Comparison of ENCODE assay signal across 20 cellular contexts in the genomic region with DNA sequence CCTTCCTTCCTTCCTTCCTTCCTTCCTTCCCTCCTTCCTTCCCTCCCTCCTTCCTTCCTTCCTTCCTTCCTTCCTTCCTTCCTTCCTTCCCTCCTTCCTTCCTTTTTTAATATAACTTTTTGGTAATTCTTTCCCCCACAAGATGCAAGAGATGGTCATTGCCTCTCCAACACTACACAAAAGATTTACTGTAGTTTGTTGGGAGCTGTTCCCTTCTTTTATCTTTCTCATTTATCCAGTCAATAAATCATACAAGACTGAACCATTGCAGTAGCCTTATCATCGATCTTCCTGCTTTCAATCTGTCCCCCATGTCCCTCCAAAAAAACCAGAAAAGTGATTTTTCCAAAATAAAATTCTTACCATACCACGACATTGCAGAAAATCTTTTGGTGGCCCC. TPM values are rescaled to one million over a fixed set of nuclear protein-coding genes. Genes with fewer than 3 reads are reported as not detected.
DNase-seq lines count a peak whose midpoint lies in the region; ATAC-seq and TF ChIP-seq lines count a peak whose summit lies in the region.
"Had no signal": no experiment of that assay in that cellular context is flagged by ENCODE, and none has a peak within 500 bp of the region (broad histone marks: within the 10 kb centered on the region; RNA-seq: fewer than 3 reads in every experiment).

No MANE protein-coding gene starts in this region.

- H3K4me2 ChIP-seq in mammary epithelial cell (ENCODE audit: insufficient read depth, low read depth, low read length), result no peak overlapping the region
- H3K4me2 ChIP-seq: A549 had no signal

- H3K4me1 ChIP-seq in A673 (ENCODE audit: insufficient read depth, low read length, poor library complexity, severe bottlenecking), result peaks cover 84% of the 10 kb centered on the region
- H3K4me1 ChIP-seq in Caco-2, result no peaks in the 10 kb centered on the region
- H3K4me1 ChIP-seq in mammary epithelial cell (ENCODE audit: insufficient read depth, low read length), result no peaks in the 10 kb centered on the region
- H3K4me1 ChIP-seq: A549 had no signal

- TF ChIP-seq CTCF in A673 (conservative IDR thresholded peaks at IDR 0.05; ENCODE audit: low read depth, low read length) (no peak), Caco-2 (IDR thresholded peaks at IDR 0.05; ENCODE audit: insufficient read depth in 1 of 2, low read depth in 1 of 2, low read length in 1 of 2, severe bottlenecking in 1 of 2, unreplicated experiment in 1 of 2) (no peak), type B pancreatic cell (conservative IDR thresholded peaks at IDR 0.05) (no peak), mammary epithelial cell (conservative IDR thresholded peaks at IDR 0.05 in 1 of 2, IDR thresholded peaks at IDR 0.05 in 1 of 2; ENCODE audit: extremely low read depth in 1 of 2, insufficient read depth in 1 of 2, low read depth in 1 of 2, low read length in 2 of 2) (no peak)

- intact Hi-C loops in A673 (cut with micrococcal nuclease; ENCODE audit: unreplicated experiment) (loop anchor here (1.0 kb wide), 2 partner anchors 58 to 399 kb away; no protein-coding TSS in a partner anchor), Caco-2 (cut with micrococcal nuclease; ENCODE audit: unreplicated experiment) (no loop called here), mammary epithelial cell (cut with micrococcal nuclease) (no loop called here), sciatic nerve (cut with DNase I) (no loop called here)

- peak overlapping the region; percentile 100 for H3K27ac ChIP-seq in A673 (ENCODE audit: low read depth, low read length, poor library complexity, severe bottlenecking)
- no peak overlapping the region for H3K27ac ChIP-seq in mammary epithelial cell (ENCODE audit: insufficient read depth, low read depth, low read length)
- H3K27ac ChIP-seq: 22Rv1, A549, C4-2B had no signal

- BruUV-seq in A673 (replicated peaks; lab: Mats Ljungman, UMichigan) (no TSS peak), Caco-2 (replicated peaks; lab: Mats Ljungman, UMichigan) (no TSS peak), mammary epithelial cell (replicated peaks; lab: Mats Ljungman, UMichigan) (no TSS peak)

- H3K9me3 Mint-ChIP-seq in Caco-2 (ENCODE audit: unreplicated experiment), result no peaks in the 10 kb centered on the region
- H3K9me3 Mint-ChIP-seq in memory B cell, result peaks cover 7% of the 10 kb centered on the region
- H3K9me3 Mint-ChIP-seq in type B pancreatic cell, result peaks cover 11% of the 10 kb centered on the region
- H3K9me3 Mint-ChIP-seq: CD4-positive, alpha-beta T cell; HFFc6 had no signal

- no peaks in the 10 kb centered on the region for H3K36me3 Mint-ChIP-seq in Caco-2 (ENCODE audit: insufficient read depth, unreplicated experiment)
- no peaks in the 10 kb centered on the region for H3K36me3 Mint-ChIP-seq in memory B cell
- peaks cover 41% of the 10 kb centered on the region for H3K36me3 Mint-ChIP-seq in type B pancreatic cell
- H3K36me3 Mint-ChIP-seq: IgD-negative memory B cell had no signal

- H3K36me3 ChIP-seq in A673 (ENCODE audit: insufficient read depth, low read length, poor library complexity, severe bottlenecking), result peaks cover 56% of the 10 kb centered on the region
- no peaks in the 10 kb centered on the region for H3K36me3 ChIP-seq in Caco-2 (ENCODE audit: control insufficient read depth, insufficient read depth, low read length)
- H3K36me3 ChIP-seq in mammary epithelial cell (ENCODE audit: insufficient read depth, low read length), result no peaks in the 10 kb centered on the region

- H3K27me3 Mint-ChIP-seq in Caco-2 (ENCODE audit: insufficient read depth, unreplicated experiment) (peaks cover 5% of the 10 kb centered on the region), memory B cell (no peaks in the 10 kb centered on the region), type B pancreatic cell (no peaks in the 10 kb centered on the region)

- POLR2A ChIA-PET in A673 (lab: Charles Lee; ENCODE audit: low non-redundant PET) (interaction anchor here (0.6 to 1.0 kb wide), 8 partner anchors 11 to 1823 kb away, joined by 5 to 28 read pairs (median 10); no protein-coding TSS in a partner anchor), Caco-2 (lab: Charles Lee) (no interaction called here)

- no peak overlapping the region for H3K9ac ChIP-seq in mammary epithelial cell (ENCODE audit: insufficient read depth, low read length)

- CTCF ChIA-PET in A673 (lab: Charles Lee) (interaction anchor here (0.6 kb wide), 2 partner anchors 51 to 402 kb away, joined by 4 to 6 read pairs; no protein-coding TSS in a partner anchor), Caco-2 (lab: Charles Lee) (no interaction called here), mammary epithelial cell (lab: Charles Lee; ENCODE audit: low non-redundant PET) (no interaction called here)

- H3K9me3 ChIP-seq in A673 (ENCODE audit: low read depth, low read length, poor library complexity, severe bottlenecking), result no peaks in the 10 kb centered on the region
- no peaks in the 10 kb centered on the region for H3K9me3 ChIP-seq in Caco-2
- no peaks in the 10 kb centered on the region for H3K9me3 ChIP-seq in mammary epithelial cell (replicated peaks; ENCODE audit: insufficient read depth, low read length)
- H3K9me3 ChIP-seq: A549 had no signal

- H3K27ac Mint-ChIP-seq in Caco-2 (ENCODE audit: unreplicated experiment) (peak overlapping the region; percentile 21), memory B cell (peak overlapping the region; percentile 91), type B pancreatic cell (peak overlapping the region; percentile 23)
- H3K27ac Mint-ChIP-seq: CD4-positive, alpha-beta T cell; HFFc6; IgD-negative memory B cell had no signal

- H3K4me3 Mint-ChIP-seq in Caco-2 (ENCODE audit: unreplicated experiment), result no peak overlapping the region
- H3K4me3 Mint-ChIP-seq in memory B cell, result no peak overlapping the region
- H3K4me3 Mint-ChIP-seq in type B pancreatic cell, result no peak overlapping the region
- H3K4me3 Mint-ChIP-seq: CD4-positive, alpha-beta T cell; HFFc6 had no signal

- DNase-seq in A673 (ENCODE audit: low spot score) (peak; percentile 91), Caco-2 (no peak), memory B cell (ENCODE audit: low spot score in 2 of 2) (no peak), type B pancreatic cell (ENCODE audit: extremely low spot score, unreplicated experiment) (no peak), mammary epithelial cell (no peak), sciatic nerve (ENCODE audit: low spot score) (no peak)
- DNase-seq: CD4-positive, alpha-beta T cell; DMS153; DMS79; GDM1; GOT3; H7; HFFc6; KBM-7 had no signal

- 75% methylated on average over 2 of the region's 2 CpGs for WGBS in mammary epithelial cell (ENCODE audit: low coverage, missing lambda C conversion rate)

- ATAC-seq in memory B cell (ENCODE audit: low read depth) (no peak), GM21717 (IDR thresholded peaks at IDR 0.05; ENCODE audit: unreplicated experiment) (no peak), sciatic nerve (no peak)
- ATAC-seq: A549, HCT116 had no signal

- no peaks in the 10 kb centered on the region for H4K20me1 ChIP-seq in mammary epithelial cell (ENCODE audit: insufficient read depth, low read length)

- no peak overlapping the region for H2AFZ ChIP-seq in mammary epithelial cell (ENCODE audit: low read depth, low read length)

- H3K79me2 ChIP-seq in mammary epithelial cell (ENCODE audit: insufficient read depth, low read length), result no peaks in the 10 kb centered on the region

- dilution Hi-C loops in mammary epithelial cell (cut with HindIII; ENCODE audit: low sequenced_read_pairs), result no loop called here

- H3K4me1 Mint-ChIP-seq in Caco-2 (ENCODE audit: low read depth, unreplicated experiment), result peaks cover 6% of the 10 kb centered on the region
- H3K4me1 Mint-ChIP-seq in memory B cell, result peaks cover 2% of the 10 kb centered on the region
- peaks cover 38% of the 10 kb centered on the region for H3K4me1 Mint-ChIP-seq in type B pancreatic cell (ENCODE audit: unreplicated experiment)
- H3K4me1 Mint-ChIP-seq: IgD-negative memory B cell had no signal

- no peaks in the 10 kb centered on the region for H3K27me3 ChIP-seq in A673 (replicated peaks; ENCODE audit: insufficient read depth, low read depth, low read length, poor library complexity)
- no peaks in the 10 kb centered on the region for H3K27me3 ChIP-seq in Caco-2 (replicated peaks; ENCODE audit: control insufficient read depth, insufficient read depth, low read length)
- H3K27me3 ChIP-seq in mammary epithelial cell (ENCODE audit: insufficient read depth, low read length), result no peaks in the 10 kb centered on the region

- in situ Hi-C loops in mammary epithelial cell (cut with MboI; ENCODE audit: low sequenced_read_pairs in 2 of 2), result no loop called here

- H3K4me3 ChIP-seq in A673 (ENCODE audit: low read depth, low read length, poor library complexity, severe bottlenecking), result no peak overlapping the region
- no peak overlapping the region for H3K4me3 ChIP-seq in Caco-2 (ENCODE audit: low read depth, low read length)
- no peak overlapping the region for H3K4me3 ChIP-seq in mammary epithelial cell (replicated peaks in 1 of 3; ENCODE audit: insufficient read depth in 1 of 3, low read depth in 2 of 3, low read length in 3 of 3)
- H3K4me3 ChIP-seq: A549 had no signal

RNA-seq across cellular contexts. Expression of gene APCDD1, which starts 8.2 kb away (rescaled TPM):
- total RNA-seq in A673 (2021) (333 and 355 TPM in 2 replicates), Caco-2 (2022) (1.5 and 2.0 TPM in 2 replicates), type B pancreatic cell (ENCODE audit: low replicate concordance) (110 and 139 TPM in 2 replicates), mammary epithelial cell (10 to 100 TPM in 1 of 2 donors, 1 to 10 TPM in 1; 9.7 to 24.8 TPM), sciatic nerve (43.1 TPM)
- polyA plus RNA-seq in mammary epithelial cell, result 3.0 TPM
- 2.1 TPM for polyA minus RNA-seq in mammary epithelial cell
- total RNA-seq: CD4-positive, alpha-beta T cell had no signal
- polyA plus RNA-seq: A549, IgD-negative memory B cell had no signal

Comparison
In these comparisons a context has a peak if more than half of its experiments do, and no peak if none do; other contexts are left out.
1. H3K27ac Mint-ChIP-seq: peak in every context shown above with its lines; median percentile 91 in memory B cell; 23 in type B pancreatic cell; 21 in Caco-2.